28 cellular contexts compared by ENCODE assay signal in the genomic region with DNA sequence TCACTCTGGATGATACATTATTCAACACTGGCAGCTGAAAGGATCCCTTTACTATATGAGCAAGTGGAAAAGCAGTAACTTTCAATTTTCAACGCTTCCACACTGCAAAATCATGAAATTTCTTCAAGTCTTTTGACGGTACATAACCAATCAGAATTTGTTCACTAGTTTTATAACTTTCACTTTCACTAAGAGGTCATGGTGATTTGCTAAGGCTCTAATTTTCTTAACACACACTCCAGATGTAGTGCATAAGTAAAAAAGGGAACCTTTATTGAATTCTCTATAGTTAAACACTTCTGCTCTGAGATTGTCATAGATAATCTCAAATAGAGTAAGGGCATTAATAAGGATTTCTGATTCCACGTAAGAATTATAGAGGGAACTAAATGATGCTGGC. TPM values are rescaled to one million over a fixed set of nuclear protein-coding genes. Genes with fewer than 3 reads are reported as not detected.
DNase-seq lines count a peak whose midpoint lies in the region; ATAC-seq, FAIRE-seq and TF ChIP-seq lines count a peak whose summit lies in the region.
"Had no signal": no experiment of that assay in that cellular context is flagged by ENCODE, and none has a peak within 500 bp of the region (broad histone marks: within the 10 kb centered on the region; RNA-seq: fewer than 3 reads in every experiment).

No MANE protein-coding gene starts in this region.

- no peaks in the 10 kb centered on the region for H3K9me3 Mint-ChIP-seq in activated CD4-positive, alpha-beta T cell treated with anti-CD3 and anti-CD28 coated beads for 36 hours (ENCODE audit: low read depth)
- H3K9me3 Mint-ChIP-seq in activated T-helper 2 cell treated with anti-CD3 and anti-CD28 coated beads, Interferon-gamma antibody, Interleukin-2, Interleukin-4, amounts not matched to agents 10 μg/mL and 5 μg/mL and 100 μg/mL, durations not matched to agents 14 hours and 24 hours and 36 hours: no peaks in the 10 kb centered on the region
- H3K9me3 Mint-ChIP-seq in naive thymus-derived CD4-positive, alpha-beta T cell: peaks cover 0 to 3% (median 0%) of the 10 kb centered on the region in 11 donors
- H3K9me3 Mint-ChIP-seq: dendritic cell treated with granulocyte-macrophage colony-stimulating factor and Interleukin-4, amounts not matched to agents 40 ng/mL and 50 ng/mL, for 4 days; HFFc6; nephron; type B pancreatic cell had no signal

- H3K27ac Mint-ChIP-seq in activated CD4-positive, alpha-beta T cell treated with anti-CD3 and anti-CD28 coated beads for 36 hours: no peak overlapping the region
- no peak overlapping the region for H3K27ac Mint-ChIP-seq in activated T-helper 2 cell treated with anti-CD3 and anti-CD28 coated beads, Interferon-gamma antibody, Interleukin-2, Interleukin-4, amounts not matched to agents 10 μg/mL and 5 μg/mL and 100 μg/mL, durations not matched to agents 14 hours and 24 hours and 36 hours
- peak overlapping the region; percentile 38 to 91 (median 70) for H3K27ac Mint-ChIP-seq in naive thymus-derived CD4-positive, alpha-beta T cell
- H3K27ac Mint-ChIP-seq: dendritic cell treated with granulocyte-macrophage colony-stimulating factor and Interleukin-4, amounts not matched to agents 40 ng/mL and 50 ng/mL, for 4 days; HFFc6; nephron; progenitor cell of endocrine pancreas; type B pancreatic cell had no signal

- intact Hi-C loops in activated CD4-positive, alpha-beta T cell treated with anti-CD3 and anti-CD28 coated beads for 36 hours (cut with DNase I, micrococcal nuclease): loop anchor here in 1 of 2 experiments (5.0 kb wide), 1 partner anchor 238 kb away; no protein-coding TSS in a partner anchor
- intact Hi-C loops in activated T-helper 2 cell treated with anti-CD3 and anti-CD28 coated beads, Interferon-gamma antibody, Interleukin-2, Interleukin-4, amounts not matched to agents 10 μg/mL and 5 μg/mL and 100 μg/mL, durations not matched to agents 14 hours and 24 hours and 36 hours (cut with micrococcal nuclease): no loop called here
- intact Hi-C loops in naive thymus-derived CD4-positive, alpha-beta T cell (cut with micrococcal nuclease): loop anchor here in 1 of 2 donors (10.0 kb wide), 1 partner anchor 139 kb away; no protein-coding TSS in a partner anchor

- H3K36me3 Mint-ChIP-seq in activated CD4-positive, alpha-beta T cell treated with anti-CD3 and anti-CD28 coated beads for 36 hours (ENCODE audit: low read depth): no peaks in the 10 kb centered on the region
- no peaks in the 10 kb centered on the region for H3K36me3 Mint-ChIP-seq in activated T-helper 2 cell treated with anti-CD3 and anti-CD28 coated beads, Interferon-gamma antibody, Interleukin-2, Interleukin-4, amounts not matched to agents 10 μg/mL and 5 μg/mL and 100 μg/mL, durations not matched to agents 14 hours and 24 hours and 36 hours (ENCODE audit: low read depth)
- no peaks in the 10 kb centered on the region for H3K36me3 Mint-ChIP-seq in naive thymus-derived CD4-positive, alpha-beta T cell
- H3K36me3 Mint-ChIP-seq: type B pancreatic cell had no signal

- no peak for ATAC-seq in activated CD4-positive, alpha-beta T cell treated with anti-CD3 and anti-CD28 coated beads for 36 hours
- ATAC-seq in naive thymus-derived CD4-positive, alpha-beta T cell: peak; percentile 38
- ATAC-seq in HG03108 (IDR thresholded peaks at IDR 0.05; ENCODE audit: unreplicated experiment): no peak
- ATAC-seq: foreskin keratinocyte had no signal

- no peak for DNase-seq in activated CD4-positive, alpha-beta T cell treated with anti-CD3 and anti-CD28 coated beads for 36 hours
- no peak for DNase-seq in activated CD4-positive, alpha-beta T cell treated with anti-CD3 and anti-CD28 coated beads for 1 hour
- DNase-seq in GM12891 (ENCODE audit: insufficient read length, low spot score) (no peak), cerebellum (ENCODE audit: low spot score) (no peak)
- no peak for DNase-seq in activated T-helper 2 cell treated with anti-CD3 and anti-CD28 coated beads, Interferon-gamma antibody, Interleukin-2, Interleukin-4, amounts not matched to agents 10 μg/mL and 5 μg/mL and 100 μg/mL, durations not matched to agents 14 hours and 24 hours and 36 hours (ENCODE audit: low spot score)
- peak in 2 of 9 donors; percentile 10 to 23 for DNase-seq in naive thymus-derived CD4-positive, alpha-beta T cell
- no peak for DNase-seq in activated effector memory CD4-positive, alpha-beta T cell treated with Interleukin-2 at 50 U/mL for 16 hours
- DNase-seq: activated CD8-positive, alpha-beta memory T cell treated with anti-CD3 and anti-CD28 coated beads, Interleukin-2, amount 50 U/mL, for 48 hours; DMS 273 treated with DMSO at 0.1 percent for 48 hours; foreskin keratinocyte; GDM1; HFFc6; hypothalamus; mesenchymal stem cell; NCI-H187 treated with DMSO at 0.1 percent for 48 hours; NCI-H446; NK-92 treated with Interleukin-12 subunit alpha and Interleukin-12 subunit beta, amount 100 ng/mL, for 24 hours; stimulated activated CD4-positive, alpha-beta T cell treated with anti-CD3 and anti-CD28 coated beads, Interleukin-2, amount 100 ng/mL, for 24 hours; stimulated activated naive CD4-positive, alpha-beta T cell treated with Interleukin-2 at 50 U/mL for 16 hours had no signal

- no peaks in the 10 kb centered on the region for H3K27me3 Mint-ChIP-seq in activated CD4-positive, alpha-beta T cell treated with anti-CD3 and anti-CD28 coated beads for 36 hours
- no peaks in the 10 kb centered on the region for H3K27me3 Mint-ChIP-seq in activated T-helper 2 cell treated with anti-CD3 and anti-CD28 coated beads, Interferon-gamma antibody, Interleukin-2, Interleukin-4, amounts not matched to agents 10 μg/mL and 5 μg/mL and 100 μg/mL, durations not matched to agents 14 hours and 24 hours and 36 hours (ENCODE audit: low read depth)
- H3K27me3 Mint-ChIP-seq in naive thymus-derived CD4-positive, alpha-beta T cell: peaks cover 0 to 2% (median 0%) of the 10 kb centered on the region in 5 donors
- H3K27me3 Mint-ChIP-seq: progenitor cell of endocrine pancreas, type B pancreatic cell had no signal

- peak overlapping the region; percentile 21 for H3K4me3 Mint-ChIP-seq in activated CD4-positive, alpha-beta T cell treated with anti-CD3 and anti-CD28 coated beads for 36 hours
- H3K4me3 Mint-ChIP-seq in activated T-helper 2 cell treated with anti-CD3 and anti-CD28 coated beads, Interferon-gamma antibody, Interleukin-2, Interleukin-4, amounts not matched to agents 10 μg/mL and 5 μg/mL and 100 μg/mL, durations not matched to agents 14 hours and 24 hours and 36 hours (ENCODE audit: low read depth): peak overlapping the region; percentile 30
- H3K4me3 Mint-ChIP-seq in naive thymus-derived CD4-positive, alpha-beta T cell: peak overlapping the region; percentile 14 to 79 (median 69)
- H3K4me3 Mint-ChIP-seq: dendritic cell treated with granulocyte-macrophage colony-stimulating factor and Interleukin-4, amounts not matched to agents 40 ng/mL and 50 ng/mL, for 4 days; HFFc6; type B pancreatic cell had no signal

- FAIRE-seq in GM12891 (lab: Jason Lieb, UNC): peak; percentile 83
- FAIRE-seq: A204.1, bronchial epithelial cell had no signal

- no peaks in the 10 kb centered on the region for H3K27me3 ChIP-seq in naive thymus-derived CD4-positive, alpha-beta T cell (ENCODE audit: control insufficient read depth in 2 of 2, insufficient read depth in 2 of 2, low read length in 2 of 2)
- H3K27me3 ChIP-seq: foreskin keratinocyte had no signal

- H3K36me3 ChIP-seq in naive thymus-derived CD4-positive, alpha-beta T cell (ENCODE audit: control insufficient read depth in 2 of 3, insufficient read depth in 3 of 3, low read length in 3 of 3): no peaks in the 10 kb centered on the region

- no peak for TF ChIP-seq POLR2A in GM12891 (IDR thresholded peaks at IDR 0.05; ENCODE audit: low read depth, low read length)

- CTCF ChIA-PET in activated CD4-positive, alpha-beta T cell treated with anti-CD3 and anti-CD28 coated beads for 36 hours (lab: Charles Lee): no interaction called here
- CTCF ChIA-PET in naive thymus-derived CD4-positive, alpha-beta T cell (lab: Charles Lee): no interaction called here

- peak overlapping the region; percentile 44 for H3K27ac ChIP-seq in naive thymus-derived CD4-positive, alpha-beta T cell (ENCODE audit: low read depth, low read length)
- H3K27ac ChIP-seq: epithelial cell of prostate, foreskin keratinocyte, RWPE1 had no signal

- POLR2A ChIA-PET in activated CD4-positive, alpha-beta T cell treated with anti-CD3 and anti-CD28 coated beads for 36 hours (lab: Charles Lee): no interaction called here
- POLR2A ChIA-PET in naive thymus-derived CD4-positive, alpha-beta T cell (lab: Charles Lee): no interaction called here

- H3K4me1 ChIP-seq in naive thymus-derived CD4-positive, alpha-beta T cell (ENCODE audit: control insufficient read depth in 2 of 2, insufficient read depth in 2 of 2, low read length in 2 of 2): no peaks in the 10 kb centered on the region
- H3K4me1 ChIP-seq: foreskin keratinocyte had no signal

- H3K4me1 Mint-ChIP-seq in activated CD4-positive, alpha-beta T cell treated with anti-CD3 and anti-CD28 coated beads for 36 hours: peaks cover 22% of the 10 kb centered on the region
- peaks cover 5% of the 10 kb centered on the region for H3K4me1 Mint-ChIP-seq in activated T-helper 2 cell treated with anti-CD3 and anti-CD28 coated beads, Interferon-gamma antibody, Interleukin-2, Interleukin-4, amounts not matched to agents 10 μg/mL and 5 μg/mL and 100 μg/mL, durations not matched to agents 14 hours and 24 hours and 36 hours (ENCODE audit: low read depth)
- H3K4me1 Mint-ChIP-seq in naive thymus-derived CD4-positive, alpha-beta T cell: peaks cover 8 to 23% (median 14%) of the 10 kb centered on the region in 7 donors
- H3K4me1 Mint-ChIP-seq: nephron had no signal

- H3K4me3 ChIP-seq in naive thymus-derived CD4-positive, alpha-beta T cell (ENCODE audit: low read length): peak overlapping the region; percentile 13

- H3K9me3 ChIP-seq in naive thymus-derived CD4-positive, alpha-beta T cell (ENCODE audit: control insufficient read depth in 2 of 3, low read length in 3 of 3): no peaks in the 10 kb centered on the region

RNA-seq across cellular contexts. Expression of gene ARMCX2, which starts 4.1 kb away (rescaled TPM):
- total RNA-seq in activated CD4-positive, alpha-beta T cell treated with anti-CD3 and anti-CD28 coated beads for 36 hours: 10 to 100 TPM; 11.0 to 13.6 TPM
- polyA plus RNA-seq in GM12891 (2012; ENCODE audit: low read depth, missing spikeins): 27.0 TPM
- total RNA-seq in activated T-helper 2 cell treated with anti-CD3 and anti-CD28 coated beads, Interferon-gamma antibody, Interleukin-2, Interleukin-4, amounts not matched to agents 10 μg/mL and 5 μg/mL and 100 μg/mL, durations not matched to agents 14 hours and 24 hours and 36 hours: 9.7 and 9.9 TPM in 2 replicates
- 10 to 100 TPM in 2 of 5 experiments, 1 to 10 TPM in 3; 2.9 to 17.8 (median 5.2) TPM for total RNA-seq in naive thymus-derived CD4-positive, alpha-beta T cell
- polyA plus RNA-seq in naive thymus-derived CD4-positive, alpha-beta T cell: 1 to 10 TPM; 2.8 to 4.0 TPM
- 35.0 TPM for total RNA-seq in cerebellum

RNA-seq across cellular contexts. Expression of gene ARMCX3, which starts 32.6 kb away (rescaled TPM):
- total RNA-seq in activated CD4-positive, alpha-beta T cell treated with anti-CD3 and anti-CD28 coated beads for 36 hours: 10 to 100 TPM; 21.5 to 37.3 TPM
- 25.8 TPM for polyA plus RNA-seq in GM12891 (2012; ENCODE audit: low read depth, missing spikeins)
- 71.5 and 79.4 TPM in 2 replicates for total RNA-seq in activated T-helper 2 cell treated with anti-CD3 and anti-CD28 coated beads, Interferon-gamma antibody, Interleukin-2, Interleukin-4, amounts not matched to agents 10 μg/mL and 5 μg/mL and 100 μg/mL, durations not matched to agents 14 hours and 24 hours and 36 hours
- 10 to 100 TPM; 32.2 to 60.4 (median 37.3) TPM for total RNA-seq in naive thymus-derived CD4-positive, alpha-beta T cell
- polyA plus RNA-seq in naive thymus-derived CD4-positive, alpha-beta T cell: 10 to 100 TPM; 19.8 to 30.1 TPM
- total RNA-seq in cerebellum: 53.4 TPM

RNA-seq across cellular contexts. Expression of gene ARMCX6, which starts 37.7 kb away (rescaled TPM):
- 10 to 100 TPM; 40.2 to 56.0 TPM for total RNA-seq in activated CD4-positive, alpha-beta T cell treated with anti-CD3 and anti-CD28 coated beads for 36 hours
- polyA plus RNA-seq in GM12891 (2012; ENCODE audit: low read depth, missing spikeins): 54.4 TPM
- 92.1 and 94.5 TPM in 2 replicates for total RNA-seq in activated T-helper 2 cell treated with anti-CD3 and anti-CD28 coated beads, Interferon-gamma antibody, Interleukin-2, Interleukin-4, amounts not matched to agents 10 μg/mL and 5 μg/mL and 100 μg/mL, durations not matched to agents 14 hours and 24 hours and 36 hours
- total RNA-seq in naive thymus-derived CD4-positive, alpha-beta T cell: 10 to 100 TPM; 27.3 to 42.5 (median 39.9) TPM
- polyA plus RNA-seq in naive thymus-derived CD4-positive, alpha-beta T cell: 10 to 100 TPM; 43.1 to 60.1 TPM
- 18.2 TPM for total RNA-seq in cerebellum

Comparison
In these comparisons a context has a peak if more than half of its experiments do, and no peak if none do; other contexts are left out.
1. H3K27ac Mint-ChIP-seq: peak in naive thymus-derived CD4-positive, alpha-beta T cell (9 of 9); none in activated CD4-positive, alpha-beta T cell treated with anti-CD3 and anti-CD28 coated beads for 36 hours (single experiment) and activated T-helper 2 cell treated with anti-CD3 and anti-CD28 coated beads, Interferon-gamma antibody, Interleukin-2, Interleukin-4, amounts not matched to agents 10 μg/mL and 5 μg/mL and 100 μg/mL, durations not matched to agents 14 hours and 24 hours and 36 hours (single experiment).
2. Peak in every context shown above with its lines, with median percentiles within 50 percentile points of each other: H3K4me3 Mint-ChIP-seq.